8 cellular contexts compared by ENCODE assay signal in the genomic region with DNA sequence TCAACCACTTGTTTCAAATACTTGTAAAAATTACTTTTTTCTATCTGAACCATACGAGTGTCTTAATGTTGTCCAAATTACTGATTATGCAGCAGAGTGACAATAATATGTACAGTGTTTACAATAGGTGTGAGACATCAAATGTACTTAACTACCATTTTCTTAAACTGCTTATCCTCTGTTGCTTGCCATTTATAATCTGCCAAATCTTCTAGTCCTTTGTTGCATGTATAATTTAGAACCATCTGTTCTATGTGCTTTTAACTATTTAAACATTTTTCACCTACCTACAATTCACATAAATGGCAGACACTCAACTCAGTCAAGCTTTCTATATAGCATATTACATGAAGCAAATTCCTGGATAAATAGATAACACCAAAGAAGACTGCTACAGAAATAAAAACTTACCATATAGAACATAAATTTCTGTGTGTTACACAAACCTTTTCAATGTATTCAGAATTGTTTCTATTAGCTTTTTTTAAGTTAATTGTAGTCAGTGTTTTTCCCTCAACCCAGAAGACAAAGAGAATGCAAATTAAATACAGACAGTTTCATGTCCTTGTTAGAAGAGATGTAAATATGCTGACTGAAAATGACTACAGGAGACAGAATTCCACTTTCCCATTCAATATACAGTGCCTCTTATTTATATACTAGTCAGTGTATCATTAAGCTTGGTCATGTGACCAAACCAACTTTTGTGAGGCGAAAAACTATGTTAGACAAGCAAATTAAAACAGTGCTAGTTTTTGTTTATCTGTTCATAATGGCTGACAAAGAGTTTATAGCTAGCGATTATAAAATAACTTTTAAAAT. TPM values are rescaled to one million over a fixed set of nuclear protein-coding genes. Genes with fewer than 3 reads are reported as not detected.
DNase-seq lines count a peak whose midpoint lies in the region; ATAC-seq and TF ChIP-seq lines count a peak whose summit lies in the region.

No MANE protein-coding gene starts in this region.

- no peaks in the 10 kb centered on the region for H3K9me3 ChIP-seq in stomach

- H3K9me3 Mint-ChIP-seq in natural killer cell: no peaks in the 10 kb centered on the region
- H3K9me3 Mint-ChIP-seq in natural killer cell treated with Interleukin-12 subunit alpha and Interleukin-12 subunit beta and Interleukin-15 and Interleukin-18, amount 100 ng/mL, for 72 hours: no peaks in the 10 kb centered on the region
- no peaks in the 10 kb centered on the region for H3K9me3 Mint-ChIP-seq in T-cell

- peaks cover 17% of the 10 kb centered on the region in 2 donors for H3K4me1 Mint-ChIP-seq in natural killer cell
- H3K4me1 Mint-ChIP-seq in natural killer cell treated with Interleukin-12 subunit alpha and Interleukin-12 subunit beta and Interleukin-15 and Interleukin-18, amount 100 ng/mL, for 72 hours (ENCODE audit: low read depth in 2 of 2): peaks cover 10 to 14% of the 10 kb centered on the region in 2 donors
- H3K4me1 Mint-ChIP-seq in T-cell: peaks cover 13 to 16% (median 15%) of the 10 kb centered on the region in 3 donors

- peak overlapping the region; percentile 60 to 79 (median 68) for H3K4me3 ChIP-seq in stomach

- peaks cover 7% of the 10 kb centered on the region for H3K36me3 Mint-ChIP-seq in natural killer cell
- H3K36me3 Mint-ChIP-seq in natural killer cell treated with Interleukin-12 subunit alpha and Interleukin-12 subunit beta and Interleukin-15 and Interleukin-18, amount 100 ng/mL, for 72 hours: no peaks in the 10 kb centered on the region
- H3K36me3 Mint-ChIP-seq in T-cell: peaks cover 4% of the 10 kb centered on the region

- TF ChIP-seq POLR2A in stomach (IDR thresholded peaks at IDR 0.05): no peak

- no peaks in the 10 kb centered on the region for H3K36me3 ChIP-seq in stomach

- 7 to 16% (median 10%) methylated on average over 3 of the region's 3 CpGs for WGBS in stomach, 5 donors

- H3K4me3 Mint-ChIP-seq in natural killer cell: peak overlapping the region; percentile 55
- H3K4me3 Mint-ChIP-seq in natural killer cell treated with Interleukin-12 subunit alpha and Interleukin-12 subunit beta and Interleukin-15 and Interleukin-18, amount 100 ng/mL, for 72 hours: no peak overlapping the region
- peak overlapping the region in 2 of 3 donors; percentile 1 to 91 for H3K4me3 Mint-ChIP-seq in T-cell

- ATAC-seq in natural killer cell (no peak), T-cell (replicated peaks in 1 of 4) (no peak), HG03039 (IDR thresholded peaks at IDR 0.05; ENCODE audit: unreplicated experiment) (no peak), GM18868 (IDR thresholded peaks at IDR 0.05; ENCODE audit: unreplicated experiment) (no peak)
- ATAC-seq in natural killer cell treated with Interleukin-12 subunit alpha and Interleukin-12 subunit beta and Interleukin-15 and Interleukin-18, amount 100 ng/mL, for 72 hours: no peak

- TF ChIP-seq EP300 in stomach (IDR thresholded peaks at IDR 0.05): no peak

- H3K4me1 ChIP-seq in stomach: peaks cover 5 to 75% (median 49%) of the 10 kb centered on the region in 4 donors

- no peaks in the 10 kb centered on the region for H3K27me3 ChIP-seq in stomach

- DNase-seq in natural killer cell (no peak), T-cell (no peak), globus pallidus (ENCODE audit: low spot score) (peak; percentile 60), stomach (no peak), nucleus accumbens (lab: John Stamatoyannopoulos, UW) (no peak)
- DNase-seq in natural killer cell treated with Interleukin-12 subunit alpha and Interleukin-12 subunit beta and Interleukin-15 and Interleukin-18, amount 100 ng/mL, for 72 hours (ENCODE audit: low spot score): no peak

- intact Hi-C loops in natural killer cell (cut with micrococcal nuclease) (loop anchor here (10.0 kb wide), 1 partner anchor 99 kb away; no protein-coding TSS in a partner anchor), stomach (cut with DNase I; ENCODE audit: low total_unique reads) (no loop called here)

- POLR2A ChIA-PET in T-cell (lab: Charles Lee): interaction anchor here in 1 of 2 donors (0.6 kb wide), 1 partner anchor 60 kb away, joined by 3 read pairs; no protein-coding TSS in a partner anchor

- H3K27ac ChIP-seq in stomach: peak overlapping the region in 4 of 5 donors; percentile 97 to 98 (median 98)

- H3K27me3 Mint-ChIP-seq in natural killer cell (ENCODE audit: low read depth in 2 of 2) (peaks cover 16% of the 10 kb centered on the region in 2 donors), T-cell (peaks cover 17 to 30% of the 10 kb centered on the region in 2 donors)
- H3K27me3 Mint-ChIP-seq in natural killer cell treated with Interleukin-12 subunit alpha and Interleukin-12 subunit beta and Interleukin-15 and Interleukin-18, amount 100 ng/mL, for 72 hours: peaks cover 9 to 13% of the 10 kb centered on the region in 2 donors

- no peak overlapping the region for H3K27ac Mint-ChIP-seq in natural killer cell
- no peak overlapping the region for H3K27ac Mint-ChIP-seq in natural killer cell treated with Interleukin-12 subunit alpha and Interleukin-12 subunit beta and Interleukin-15 and Interleukin-18, amount 100 ng/mL, for 72 hours
- H3K27ac Mint-ChIP-seq in T-cell: no peak overlapping the region

- TF ChIP-seq CTCF in natural killer cell (IDR thresholded peaks at IDR 0.05): no peak
- no peak for TF ChIP-seq CTCF in stomach (IDR thresholded peaks at IDR 0.05)

- CTCF ChIA-PET in T-cell (lab: Charles Lee): no interaction called here

RNA-seq across cellular contexts. Expression of gene BAZ2B, which starts 2.6 kb away (rescaled TPM):
- total RNA-seq in natural killer cell: 10 to 100 TPM; 59.8 to 73.7 (median 68.4) TPM
- 10 to 100 TPM; 13.7 to 14.1 TPM for total RNA-seq in natural killer cell treated with Interleukin-12 subunit alpha and Interleukin-12 subunit beta and Interleukin-15 and Interleukin-18, amount 100 ng/mL, for 72 hours
- total RNA-seq in T-cell: 10 to 100 TPM; 21.2 to 38.5 (median 27.2) TPM
- total RNA-seq in stomach: 100 to 1,000 TPM in 2 of 5 donors, 10 to 100 TPM in 3; 58.5 to 245 (median 99.2) TPM
- polyA plus RNA-seq in stomach: 10 to 100 TPM in 2 of 3 donors, 1 to 10 TPM in 1; 7.2 to 16.8 (median 12.5) TPM
